19 cellular contexts compared by ENCODE assay signal in the genomic region with DNA sequence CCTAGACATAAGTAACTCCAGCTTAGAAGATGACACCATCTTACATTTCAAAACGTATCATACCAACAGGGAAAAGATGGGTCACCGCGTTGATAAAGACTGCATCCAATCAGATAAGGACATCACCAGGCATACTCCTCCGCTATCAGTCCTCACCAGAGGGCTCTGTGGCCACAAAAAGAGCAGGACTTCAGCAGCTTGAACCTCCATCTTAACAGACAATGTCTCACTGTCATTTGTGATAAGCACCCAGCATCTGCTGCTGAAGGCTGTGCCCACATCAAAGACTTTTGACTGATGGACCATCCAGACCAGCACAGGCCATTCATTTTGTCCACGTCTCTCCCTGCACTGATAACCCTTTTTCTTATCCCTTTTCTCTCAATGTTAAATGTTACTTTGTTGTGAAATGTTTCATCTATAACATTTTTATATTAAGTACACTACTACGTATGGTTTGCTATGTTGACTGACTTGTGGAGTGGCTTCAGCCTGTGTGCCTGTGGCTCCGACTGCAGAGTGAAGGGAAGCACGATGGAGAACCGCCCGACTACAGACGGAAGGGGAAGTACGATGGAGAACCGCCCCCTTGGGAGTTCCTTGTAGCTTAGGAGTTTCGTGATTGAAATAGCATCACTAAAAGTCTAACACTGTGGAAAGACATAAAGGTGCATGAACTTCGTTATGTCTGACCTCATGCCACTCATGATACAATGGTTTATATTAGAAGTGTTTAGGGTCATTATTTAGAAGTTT.
"Had no signal": no experiment of that assay in that cellular context is flagged by ENCODE, and none has a peak within 500 bp of the region (broad histone marks: within the 10 kb centered on the region; RNA-seq: fewer than 3 reads in every experiment).

No MANE protein-coding gene starts in this region.

- DNase-seq: activated CD4-positive, alpha-beta T cell treated with anti-CD3 and anti-CD28 coated beads for 1 hour; activated CD4-positive, alpha-beta T cell treated with anti-CD3 and anti-CD28 coated beads, Interleukin-2, amount 50 U/mL, for 1 hour; activated CD8-positive, alpha-beta T cell treated with anti-CD3 and anti-CD28 coated beads, Interleukin-2, amount 10 ng/mL, durations not matched to agents 7 days and 5 days; activated gamma-delta T cell; brain microvascular endothelial cell; central memory CD4-positive, alpha-beta T cell; dermis blood vessel endothelial cell; effector memory CD4-positive, alpha-beta T cell; glutamatergic neuron; hippocampal formation; pancreas; right cardiac atrium; stimulated activated CD4-positive, alpha-beta T cell treated with anti-CD3 and anti-CD28 coated beads, Interleukin-1b, Interleukin-23, amount 100 ng/mL, for 48 hours; T-helper 9 cell; trophoblast cell; uterus; WERI-Rb-1 had no signal

- H3K36me3 ChIP-seq: ascending aorta, brain microvascular endothelial cell, neutrophil, pancreas, uterus, WERI-Rb-1 had no signal

- H3K4me3 ChIP-seq: ascending aorta, pancreas, uterus had no signal

- H3K4me1 ChIP-seq: ascending aorta, pancreas, uterus had no signal

- H3K27ac ChIP-seq: ascending aorta, brain microvascular endothelial cell, neutrophil, pancreas, uterus, WERI-Rb-1 had no signal

- H3K27me3 ChIP-seq: ascending aorta, brain microvascular endothelial cell, neutrophil, pancreas, uterus had no signal
